1 cellular context compared by ENCODE assay signal in genomic region chr16:88378401-88378800, GRCh38.
TF ChIP-seq lines count a peak whose summit lies in the region.

No MANE protein-coding gene starts in this region.

TF ChIP-seq in IMR-90, 13 proteins besides CTCF, POLR2A, EP300 and RAD21 (continued from another document):
- TF ChIP-seq ELK1 (IDR thresholded peaks at IDR 0.05; ENCODE audit: borderline replicate concordance, low read depth, low read length): no peak
- TF ChIP-seq FOS (IDR thresholded peaks at IDR 0.05; ENCODE audit: low read depth, low read length): no peak
- TF ChIP-seq MAZ (IDR thresholded peaks at IDR 0.05; ENCODE audit: borderline replicate concordance, low read depth, low read length): no peak
- no peak for TF ChIP-seq NFE2L2 (IDR thresholded peaks at IDR 0.05; ENCODE audit: low read depth, low read length)
- TF ChIP-seq MXI1 (IDR thresholded peaks at IDR 0.05; ENCODE audit: borderline replicate concordance, low read depth, low read length): no peak
- no peak for TF ChIP-seq SMC3 (IDR thresholded peaks at IDR 0.05; ENCODE audit: low read depth, low read length)
TF ChIP-seq in IMR-90: peak in this region for 0.
